In genomic region chr6:112298021-112298745, GRCh38 we compare ENCODE assay signal across 12 cellular contexts. TPM values are rescaled to one million over a fixed set of nuclear protein-coding genes. Genes with fewer than 3 reads are reported as not detected.
DNase-seq lines count a peak whose midpoint lies in the region; ATAC-seq, FAIRE-seq and TF ChIP-seq lines count a peak whose summit lies in the region.
"Had no signal": no experiment of that assay in that cellular context is flagged by ENCODE, and none has a peak within 500 bp of the region (broad histone marks: within the 10 kb centered on the region; RNA-seq: fewer than 3 reads in every experiment).

No MANE protein-coding gene starts in this region.

- TF ChIP-seq CTCF in AG09309 (IDR thresholded peaks at IDR 0.05; ENCODE audit: control insufficient read depth, insufficient read depth, low read depth, low read length, missing control alignments) (no peak), fibroblast of pulmonary artery (IDR thresholded peaks at IDR 0.05; ENCODE audit: low read length, missing control alignments) (no peak), osteoblast (IDR thresholded peaks at IDR 0.05; ENCODE audit: extremely low read depth, low read depth, low read length) (no peak)

- no peak for FAIRE-seq in RCC 7860 (lab: Jason Lieb, UNC)

- peak overlapping the region; percentile 83 for H3K4me2 ChIP-seq in osteoblast (ENCODE audit: insufficient read depth, low read length)

- no peaks in the 10 kb centered on the region for H3K27me3 ChIP-seq in osteoblast (ENCODE audit: insufficient read depth, low read length)

- H3K9me3 ChIP-seq in osteoblast (ENCODE audit: low read depth, low read length) = no peaks in the 10 kb centered on the region

- H3K27ac ChIP-seq in osteoblast (ENCODE audit: low read depth, low read length) = peak overlapping the region; percentile 97

- DNase-seq in AG09309 (ENCODE audit: low read depth) = peak; percentile 69
- DNase-seq in RCC 7860 (ENCODE audit: low spot score) = peak; percentile 57
- DNase-seq in fibroblast of pulmonary artery (ENCODE audit: low read depth) = peak; percentile 88
- DNase-seq in osteoblast (ENCODE audit: insufficient read length, low spot score, missing footprints) = peak; percentile 64
- no peak for DNase-seq in GDM1 (lab: John Stamatoyannopoulos, UW)
- DNase-seq in ACHN = no peak
- no peak for DNase-seq in activated CD4-positive, CD25-positive, alpha-beta regulatory T cell (lab: John Stamatoyannopoulos, UW)
- DNase-seq: activated CD8-positive, alpha-beta memory T cell treated with anti-CD3 and anti-CD28 coated beads, Interleukin-2, amount 50 U/mL, for 48 hours; CD4-positive, alpha-beta T cell; effector CD4-positive, alpha-beta T cell; SHP77 had no signal

- in situ Hi-C loops in ACHN (cut with HindIII; ENCODE audit: low pct_ligation_motif_present, low pct_unique_long_range_greater_than_20kb, low sequenced_read_pairs) = no loop called here

- H3K36me3 ChIP-seq in osteoblast (ENCODE audit: insufficient read depth, low read length) = no peaks in the 10 kb centered on the region

- H3K79me2 ChIP-seq in osteoblast (ENCODE audit: insufficient read depth, low read length) = no peaks in the 10 kb centered on the region

- no peak for ATAC-seq in GM19395 (IDR thresholded peaks at IDR 0.05; ENCODE audit: unreplicated experiment)

- H4K20me1 ChIP-seq in osteoblast (ENCODE audit: insufficient read depth, low read length) = no peaks in the 10 kb centered on the region

- H3K4me3 ChIP-seq in AG09309 (ENCODE audit: control insufficient read depth, low read depth, low read length) (no peak overlapping the region), fibroblast of pulmonary artery (replicated peaks; ENCODE audit: low read depth, low read length) (no peak overlapping the region), osteoblast (ENCODE audit: insufficient read depth, low read length) (peak overlapping the region; percentile 26)

- no peak overlapping the region for H2AFZ ChIP-seq in osteoblast (ENCODE audit: low read length)

- H3K4me1 ChIP-seq in osteoblast (ENCODE audit: insufficient read depth, low read length) = peaks cover 44% of the 10 kb centered on the region

RNA-seq across cellular contexts. Expression of gene LAMA4, which starts 43.8 kb away (rescaled TPM):
- 260 and 456 TPM in 2 replicates for total RNA-seq in osteoblast
- total RNA-seq: CD4-positive, alpha-beta T cell had no signal

RNA-seq across cellular contexts. Expression of gene RFPL4B, which starts 48.9 kb away (rescaled TPM):
- total RNA-seq in osteoblast = not detected in 2 replicates
- total RNA-seq: CD4-positive, alpha-beta T cell had no signal

Comparison
In these comparisons a context has a peak if more than half of its experiments do, and no peak if none do; other contexts are left out.
1. DNase-seq: peak in AG09309 (single experiment), RCC 7860 (single experiment), fibroblast of pulmonary artery (single experiment) and osteoblast (single experiment); none in GDM1 (single experiment), ACHN (single experiment) and activated CD4-positive, CD25-positive, alpha-beta regulatory T cell (0 of 4).